In genomic region chr1:160400646-160401486, GRCh38 we compare ENCODE assay signal across 8 cellular contexts. TPM values are rescaled to one million over a fixed set of nuclear protein-coding genes. Genes with fewer than 3 reads are reported as not detected.
A peak's percentile ranks its signal among the peaks of the same experiment; 100 is the strongest.
DNase-seq lines count a peak whose midpoint lies in the region; ATAC-seq and TF ChIP-seq lines count a peak whose summit lies in the region.

No MANE protein-coding gene starts in this region.

- peak overlapping the region; percentile 0 to 77 (median 62) for H3K4me3 Mint-ChIP-seq in CD4-positive, alpha-beta memory T cell
- peak overlapping the region; percentile 81 for H3K4me3 Mint-ChIP-seq in mesothelial cell of epicardium

- H3K27me3 ChIP-seq in CD4-positive, alpha-beta memory T cell (ENCODE audit: insufficient read depth, low read length) = peaks cover 9% of the 10 kb centered on the region
- H3K27me3 ChIP-seq in MG63 (peaks cover 11% of the 10 kb centered on the region), aorta (ENCODE audit: control insufficient read depth in 1 of 2, insufficient read depth in 2 of 2, low read length in 1 of 2) (peaks cover 0 to 2% of the 10 kb centered on the region in 2 donors)

- intact Hi-C loops in CD4-positive, alpha-beta memory T cell (cut with micrococcal nuclease) = no loop called here
- intact Hi-C loops in aorta (cut with DNase I) = no loop called here

- H3K9me3 Mint-ChIP-seq in CD4-positive, alpha-beta memory T cell = no peaks in the 10 kb centered on the region
- no peaks in the 10 kb centered on the region for H3K9me3 Mint-ChIP-seq in mesothelial cell of epicardium

- peaks cover 19 to 23% of the 10 kb centered on the region in 2 donors for H3K27me3 Mint-ChIP-seq in CD4-positive, alpha-beta memory T cell
- no peaks in the 10 kb centered on the region for H3K27me3 Mint-ChIP-seq in mesothelial cell of epicardium (ENCODE audit: low read depth)

- H3K27ac ChIP-seq in CD4-positive, alpha-beta memory T cell (ENCODE audit: low read depth, low read length) = no peak overlapping the region
- no peak overlapping the region for H3K27ac ChIP-seq in coronary artery
- no peak overlapping the region for H3K27ac ChIP-seq in aorta (ENCODE audit: low read depth in 1 of 2, low read length in 2 of 2)

- H3K4me3 ChIP-seq in CD4-positive, alpha-beta memory T cell (ENCODE audit: low read length in 2 of 2) = no peak overlapping the region
- peak overlapping the region; percentile 48 for H3K4me3 ChIP-seq in MG63
- peak overlapping the region; percentile 75 for H3K4me3 ChIP-seq in coronary artery
- peak overlapping the region; percentile 15 to 16 for H3K4me3 ChIP-seq in aorta (ENCODE audit: low read length in 2 of 2)

- no peaks in the 10 kb centered on the region for H3K36me3 ChIP-seq in CD4-positive, alpha-beta memory T cell (ENCODE audit: insufficient read depth, low read length)
- H3K36me3 ChIP-seq in MG63 (no peaks in the 10 kb centered on the region), aorta (ENCODE audit: control insufficient read depth in 1 of 2, insufficient read depth in 2 of 2, low read length in 1 of 2) (no peaks in the 10 kb centered on the region)

- CTCF ChIA-PET in CD4-positive, alpha-beta memory T cell (lab: Charles Lee; ENCODE audit: partially characterized antibody) = interaction anchor here (1.0 kb wide), 1 partner anchor 110 kb away, joined by 3 read pairs; no protein-coding TSS in a partner anchor

- peaks cover 4 to 11% (median 6%) of the 10 kb centered on the region in 4 donors for H3K4me1 Mint-ChIP-seq in CD4-positive, alpha-beta memory T cell
- peaks cover 51% of the 10 kb centered on the region for H3K4me1 Mint-ChIP-seq in mesothelial cell of epicardium

- WGBS in aorta, 2 donors = 1 to 2% methylated on average over 45 to 55 of the region's 55 CpGs

- peak; percentile 37 for ATAC-seq in aorta (ENCODE audit: low FRiP score)
- no peak for ATAC-seq in HG02642 (IDR thresholded peaks at IDR 0.05; ENCODE audit: poor library complexity, unreplicated experiment)

- peaks cover 15% of the 10 kb centered on the region for H3K4me1 ChIP-seq in CD4-positive, alpha-beta memory T cell (ENCODE audit: insufficient read depth, low read length)
- H3K4me1 ChIP-seq in aorta (ENCODE audit: control insufficient read depth in 1 of 2, insufficient read depth in 2 of 2, low read length in 2 of 2) = no peaks in the 10 kb centered on the region

- no peaks in the 10 kb centered on the region for H3K9me3 ChIP-seq in CD4-positive, alpha-beta memory T cell (ENCODE audit: control insufficient read depth in 1 of 2, low read length in 2 of 2)
- no peaks in the 10 kb centered on the region for H3K9me3 ChIP-seq in MG63
- no peaks in the 10 kb centered on the region for H3K9me3 ChIP-seq in aorta (ENCODE audit: control insufficient read depth, low read length)

- POLR2A ChIA-PET in CD4-positive, alpha-beta memory T cell (lab: Charles Lee; ENCODE audit: partially characterized antibody) = no interaction called here

- no peak overlapping the region for H3K27ac Mint-ChIP-seq in CD4-positive, alpha-beta memory T cell
- H3K27ac Mint-ChIP-seq in mesothelial cell of epicardium = peak overlapping the region; percentile 21

- peak in 1 of 5 donors; percentile 9 for DNase-seq in CD4-positive, alpha-beta memory T cell
- DNase-seq in MG63 (no peak), coronary artery (ENCODE audit: low spot score) (no peak), mesothelial cell of epicardium (ENCODE audit: low spot score in 2 of 2, unreplicated experiment in 2 of 2) (peak; percentile 53 to 73), aorta (no peak), NCI-H774 (lab: John Stamatoyannopoulos, UW) (no peak), LoVo (ENCODE audit: low spot score) (no peak)

- H3K36me3 Mint-ChIP-seq in CD4-positive, alpha-beta memory T cell = no peaks in the 10 kb centered on the region
- H3K36me3 Mint-ChIP-seq in mesothelial cell of epicardium = no peaks in the 10 kb centered on the region

- TF ChIP-seq CTCF in coronary artery (IDR thresholded peaks at IDR 0.05) = no peak
- no peak for TF ChIP-seq CTCF in mesothelial cell of epicardium (IDR thresholded peaks at IDR 0.05; ENCODE audit: unreplicated experiment)

RNA-seq across cellular contexts. Expression of gene VANGL2, which starts 0.5 kb away (rescaled TPM):
- not detected for total RNA-seq in CD4-positive, alpha-beta memory T cell
- polyA plus RNA-seq in CD4-positive, alpha-beta memory T cell = not detected
- not detected in 2 replicates for total RNA-seq in MG63 (2014; rRNA removed; shearing (Covaris generic); ENCODE audit: low replicate concordance)
- total RNA-seq in mesothelial cell of epicardium = 55.5 to 59.5 TPM (median 57.2 TPM) in 3 replicates
- 1 to 10 TPM; 1.3 to 4.4 TPM for total RNA-seq in aorta
- polyA plus RNA-seq in aorta = under 1 TPM; 0.26 to 0.50 TPM

RNA-seq across cellular contexts. Expression of gene NHLH1, which starts 34.0 kb away (rescaled TPM):
- total RNA-seq in CD4-positive, alpha-beta memory T cell = under 1 TPM; 0.41 to 0.42 TPM
- polyA plus RNA-seq in CD4-positive, alpha-beta memory T cell = not detected
- not detected in 2 replicates for total RNA-seq in MG63 (2014; rRNA removed; shearing (Covaris generic); ENCODE audit: low replicate concordance)
- total RNA-seq in mesothelial cell of epicardium (0.27 to 0.38 TPM (median 0.32 TPM) in 3 replicates), aorta (under 1 TPM; 0.13 to 0.24 TPM)
- polyA plus RNA-seq in aorta = not detected

RNA-seq across cellular contexts. Expression of gene NCSTN, which starts 57.7 kb away (rescaled TPM):
- 10 to 100 TPM; 62.2 to 68.0 TPM for total RNA-seq in CD4-positive, alpha-beta memory T cell
- 10 to 100 TPM; 68.1 to 93.1 TPM for polyA plus RNA-seq in CD4-positive, alpha-beta memory T cell
- total RNA-seq in MG63 (2014; rRNA removed; shearing (Covaris generic); ENCODE audit: low replicate concordance) = 31.5 and 50.6 TPM in 2 replicates
- total RNA-seq in mesothelial cell of epicardium (94.6 to 106 TPM (median 104 TPM) in 3 replicates), aorta (10 to 100 TPM; 56.4 to 67.3 TPM)
- 10 to 100 TPM; 17.0 to 49.7 TPM for polyA plus RNA-seq in aorta

RNA-seq across cellular contexts. Expression of gene COPA, which starts 57.8 kb away (rescaled TPM):
- total RNA-seq in CD4-positive, alpha-beta memory T cell = 100 to 1,000 TPM; 128 to 132 TPM
- polyA plus RNA-seq in CD4-positive, alpha-beta memory T cell = 100 to 1,000 TPM; 115 to 150 TPM
- 144 and 206 TPM in 2 replicates for total RNA-seq in MG63 (2014; rRNA removed; shearing (Covaris generic); ENCODE audit: low replicate concordance)
- 178 to 183 TPM (median 180 TPM) in 3 replicates for total RNA-seq in mesothelial cell of epicardium
- total RNA-seq in aorta = 100 to 1,000 TPM; 174 to 193 TPM
- polyA plus RNA-seq in aorta = 10 to 100 TPM; 44.5 to 91.6 TPM

Comparison
In these comparisons a context has a peak if more than half of its experiments do, and no peak if none do; other contexts are left out.
1. DNase-seq: peak in mesothelial cell of epicardium (2 of 2); none in MG63 (single experiment), coronary artery (single experiment), aorta (0 of 2), NCI-H774 (single experiment) and LoVo (single experiment).
2. H3K4me3 ChIP-seq: peak in MG63 (single experiment), coronary artery (single experiment) and aorta (2 of 2); none in CD4-positive, alpha-beta memory T cell (0 of 2).
3. RNA of gene VANGL2, which starts 0.5 kb away (total RNA-seq): 55.5 to 59.5 TPM in mesothelial cell of epicardium; 1.3 to 4.4 TPM in aorta, not detected in CD4-positive, alpha-beta memory T cell and not detected in MG63; every median in the first group is over 10 times any median in the second.